In the genomic region with DNA sequence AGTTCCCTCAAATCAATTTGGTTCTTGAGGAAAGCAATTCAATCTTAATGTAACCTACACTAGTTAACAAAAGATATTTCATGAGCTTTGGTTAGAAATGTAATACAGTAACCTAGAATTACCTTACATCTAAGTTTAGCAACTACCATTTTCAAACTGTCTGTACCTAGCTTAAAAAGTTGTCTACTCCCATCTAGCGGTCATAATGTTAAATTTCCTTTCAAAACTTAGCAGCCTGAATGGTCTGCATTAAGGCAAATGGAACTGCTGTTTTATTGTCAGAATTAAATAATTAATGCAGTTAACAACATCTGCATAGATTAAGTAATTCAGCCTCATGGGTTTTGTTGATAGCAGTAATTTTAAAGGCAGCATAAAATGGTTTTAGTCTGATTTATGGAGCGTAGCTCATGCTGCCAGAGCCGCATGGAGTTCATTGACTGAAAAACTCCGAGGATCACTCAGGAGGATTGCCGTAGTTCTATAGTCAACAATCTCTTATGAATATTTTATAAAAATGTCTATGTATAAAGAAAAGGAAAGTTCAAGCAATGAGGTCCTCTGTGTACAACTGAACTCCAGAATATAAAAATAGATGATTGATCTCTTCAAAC, we compare ENCODE assay signal across 8 cellular contexts.
A peak's percentile ranks its signal among the peaks of the same experiment; 100 is the strongest.
DNase-seq lines count a peak whose midpoint lies in the region; ATAC-seq, FAIRE-seq and TF ChIP-seq lines count a peak whose summit lies in the region.

No MANE protein-coding gene starts in this region.

- H3K4me1 ChIP-seq in KMS-11 (ENCODE audit: low read depth, poor library complexity, severe bottlenecking) (no peaks in the 10 kb centered on the region), OCI-LY3 (ENCODE audit: low read length) (0 out of 2 replicates have a peak, but pooled peaks cover 4% of the 10 kb centered on the region), endothelial cell of umbilical vein (ENCODE audit: control insufficient read depth, extremely low read depth, insufficient read depth, low read length) (peaks cover 11% of the 10 kb centered on the region)

- no peak for FAIRE-seq in endothelial cell of umbilical vein (lab: Jason Lieb, UNC)
- FAIRE-seq in GM12892 (lab: Jason Lieb, UNC), result no peak

- no peaks in the 10 kb centered on the region for H3K9me1 ChIP-seq in endothelial cell of umbilical vein (replicated peaks; ENCODE audit: control insufficient read depth, extremely low read depth, insufficient read depth, low read length)

- H3K27ac ChIP-seq in KMS-11 (no peak overlapping the region), OCI-LY3 (ENCODE audit: low read length) (no peak overlapping the region), endothelial cell of umbilical vein (ENCODE audit: insufficient read depth, low read depth, low read length) (no peak overlapping the region)

- H4K20me1 ChIP-seq in KMS-11 (ENCODE audit: insufficient read depth) (no peaks in the 10 kb centered on the region), OCI-LY3 (ENCODE audit: insufficient read depth, low read length) (no peaks in the 10 kb centered on the region), endothelial cell of umbilical vein (replicated peaks; ENCODE audit: control insufficient read depth, extremely low read depth, insufficient read depth, low read length) (no peaks in the 10 kb centered on the region)

- H3K9me3 ChIP-seq in OCI-LY3 (ENCODE audit: insufficient read depth, low read length) (no peaks in the 10 kb centered on the region), endothelial cell of umbilical vein (replicated peaks; ENCODE audit: control insufficient read depth, insufficient read depth, low read length) (no peaks in the 10 kb centered on the region)

- TF ChIP-seq POLR2A in endothelial cell of umbilical vein (IDR thresholded peaks at IDR 0.05; ENCODE audit: low read depth, low read length) (no peak), GM12892 (IDR thresholded peaks at IDR 0.05; ENCODE audit: low read depth, low read length) (no peak)

- no peak overlapping the region for H3K4me2 ChIP-seq in KMS-11
- no peak overlapping the region for H3K4me2 ChIP-seq in OCI-LY3 (ENCODE audit: low read length)
- no peak overlapping the region for H3K4me2 ChIP-seq in endothelial cell of umbilical vein (ENCODE audit: insufficient read depth, low read length)

- intact Hi-C loops in endothelial cell of umbilical vein (cut with micrococcal nuclease), result loop anchor here (1.0 kb wide), 2 partner anchors 768 to 1669 kb away; no protein-coding TSS in a partner anchor

- POLR2A ChIA-PET in endothelial cell of umbilical vein (lab: Charles Lee), result no interaction called here

- peak; percentile 92 for ATAC-seq in GM21723 (IDR thresholded peaks at IDR 0.05; ENCODE audit: unreplicated experiment)

- no peak overlapping the region for H3K9ac ChIP-seq in KMS-11
- H3K9ac ChIP-seq in OCI-LY3 (ENCODE audit: low read length), result no peak overlapping the region
- H3K9ac ChIP-seq in endothelial cell of umbilical vein (replicated peaks; ENCODE audit: extremely low read depth, insufficient read depth, low read length), result no peak overlapping the region

- CTCF ChIA-PET in endothelial cell of umbilical vein (lab: Charles Lee), result interaction anchor here (0.7 to 3.7 kb wide), 9 partner anchors 8 to 1673 kb away, joined by 3 to 47 read pairs (median 5); a partner anchor contains a TSS

- BruUV-seq in endothelial cell of umbilical vein (replicated peaks; lab: Mats Ljungman, UMichigan), result no TSS peak

- no peaks in the 10 kb centered on the region for H3K36me3 ChIP-seq in KMS-11 (ENCODE audit: insufficient read depth)
- no peaks in the 10 kb centered on the region for H3K36me3 ChIP-seq in OCI-LY3 (replicated peaks; ENCODE audit: low read depth, low read length)
- no peaks in the 10 kb centered on the region for H3K36me3 ChIP-seq in endothelial cell of umbilical vein (ENCODE audit: control insufficient read depth in 2 of 2, extremely low read depth in 1 of 2, insufficient read depth in 2 of 2, low read length in 2 of 2)

- dilution Hi-C loops in endothelial cell of umbilical vein (cut with MboI; ENCODE audit: extremely low pct_ligation_motif_present, low sequenced_read_pairs), result no loop called here

- H2AFZ ChIP-seq in KMS-11 (ENCODE audit: low read depth) (no peak overlapping the region), OCI-LY3 (ENCODE audit: low read depth, low read length) (no peak overlapping the region), endothelial cell of umbilical vein (ENCODE audit: low read depth, low read length) (no peak overlapping the region)

- no peak overlapping the region for H3K4me3 ChIP-seq in KMS-11 (IDR thresholded peaks at IDR 0.05; ENCODE audit: insufficient read depth, low read depth, low read length)
- no peak overlapping the region for H3K4me3 ChIP-seq in OCI-LY3 (ENCODE audit: low read length)
- no peak overlapping the region for H3K4me3 ChIP-seq in endothelial cell of umbilical vein (replicated peaks in 1 of 3; ENCODE audit: insufficient read depth in 1 of 3, low read depth in 1 of 3, low read length in 3 of 3)

- peak; percentile 48; the same call in 1 of the 2 replicates for TF ChIP-seq CTCF in KMS-11 (conservative IDR thresholded peaks at IDR 0.05; ENCODE audit: low read depth, low read length)
- peak; percentile 58 for TF ChIP-seq CTCF in OCI-LY3 (IDR thresholded peaks at IDR 0.05; ENCODE audit: low read depth, low read length)
- peak; percentile 23 to 39 for TF ChIP-seq CTCF in endothelial cell of umbilical vein (IDR thresholded peaks at IDR 0.05; ENCODE audit: extremely low read depth in 1 of 2, insufficient read depth in 1 of 2, low read depth in 1 of 2, low read length in 2 of 2)

- peak; percentile 7 for DNase-seq in GM04504 (ENCODE audit: low read depth)
- peak; percentile 39 for DNase-seq in endothelial cell of umbilical vein (ENCODE audit: low read depth, low spot score)
- peak; percentile 38 for DNase-seq in non-pigmented ciliary epithelial cell (ENCODE audit: low read depth)
- DNase-seq in KG1 (lab: John Stamatoyannopoulos, UW), result no peak
- DNase-seq in GM12892 (ENCODE audit: insufficient read length), result no peak

- H3K79me2 ChIP-seq in KMS-11 (ENCODE audit: insufficient read depth, low read depth) (no peaks in the 10 kb centered on the region), OCI-LY3 (ENCODE audit: low read length) (no peaks in the 10 kb centered on the region), endothelial cell of umbilical vein (ENCODE audit: control insufficient read depth, insufficient read depth, low read length) (no peaks in the 10 kb centered on the region)

- H3K27me3 ChIP-seq in KMS-11 (ENCODE audit: insufficient read depth, low read depth), result no peaks in the 10 kb centered on the region
- H3K27me3 ChIP-seq in OCI-LY3 (ENCODE audit: low read depth, low read length), result no peaks in the 10 kb centered on the region
- no peaks in the 10 kb centered on the region for H3K27me3 ChIP-seq in endothelial cell of umbilical vein (ENCODE audit: control insufficient read depth in 2 of 2, insufficient read depth in 2 of 2, low read length in 2 of 2)

TF ChIP-seq in endothelial cell of umbilical vein, 7 proteins besides CTCF, POLR2A, EP300 and RAD21:
- TF ChIP-seq FOS (IDR thresholded peaks at IDR 0.05; ENCODE audit: borderline replicate concordance, insufficient read depth, low read length) (no peak), POLR2AphosphoS5 (IDR thresholded peaks at IDR 0.05; ENCODE audit: insufficient read depth, low read depth, low read length) (no peak), GATA2 (IDR thresholded peaks at IDR 0.05; ENCODE audit: insufficient read depth, insufficient read length, low read depth, low read length) (no peak), MYC (IDR thresholded peaks at IDR 0.05; ENCODE audit: low read depth, low read length) (no peak), JUN (IDR thresholded peaks at IDR 0.05; ENCODE audit: borderline replicate concordance, insufficient read depth, insufficient read length, low read depth) (no peak), EZH2 (IDR thresholded peaks at IDR 0.05; ENCODE audit: borderline replicate concordance, low read depth, low read length, severe bottlenecking) (no peak)
- TF ChIP-seq, protein P1, sequence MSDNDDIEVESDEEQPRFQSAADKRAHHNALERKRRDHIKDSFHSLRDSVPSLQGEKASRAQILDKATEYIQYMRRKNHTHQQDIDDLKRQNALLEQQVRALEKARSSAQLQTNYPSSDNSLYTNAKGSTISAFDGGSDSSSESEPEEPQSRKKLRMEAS (IDR thresholded peaks at IDR 0.05; ENCODE audit: insufficient read depth, insufficient read length), result no peak

Comparison
In these comparisons a context has a peak if more than half of its experiments do, and no peak if none do; other contexts are left out.
1. DNase-seq: peak in GM04504 (single experiment), endothelial cell of umbilical vein (single experiment) and non-pigmented ciliary epithelial cell (single experiment); none in KG1 (single experiment) and GM12892 (single experiment).
2. Peak in every context shown above with its lines, with median percentiles within 50 percentile points of each other: CTCF ChIP-seq.